27 cellular contexts compared by ENCODE assay signal in the genomic region with DNA sequence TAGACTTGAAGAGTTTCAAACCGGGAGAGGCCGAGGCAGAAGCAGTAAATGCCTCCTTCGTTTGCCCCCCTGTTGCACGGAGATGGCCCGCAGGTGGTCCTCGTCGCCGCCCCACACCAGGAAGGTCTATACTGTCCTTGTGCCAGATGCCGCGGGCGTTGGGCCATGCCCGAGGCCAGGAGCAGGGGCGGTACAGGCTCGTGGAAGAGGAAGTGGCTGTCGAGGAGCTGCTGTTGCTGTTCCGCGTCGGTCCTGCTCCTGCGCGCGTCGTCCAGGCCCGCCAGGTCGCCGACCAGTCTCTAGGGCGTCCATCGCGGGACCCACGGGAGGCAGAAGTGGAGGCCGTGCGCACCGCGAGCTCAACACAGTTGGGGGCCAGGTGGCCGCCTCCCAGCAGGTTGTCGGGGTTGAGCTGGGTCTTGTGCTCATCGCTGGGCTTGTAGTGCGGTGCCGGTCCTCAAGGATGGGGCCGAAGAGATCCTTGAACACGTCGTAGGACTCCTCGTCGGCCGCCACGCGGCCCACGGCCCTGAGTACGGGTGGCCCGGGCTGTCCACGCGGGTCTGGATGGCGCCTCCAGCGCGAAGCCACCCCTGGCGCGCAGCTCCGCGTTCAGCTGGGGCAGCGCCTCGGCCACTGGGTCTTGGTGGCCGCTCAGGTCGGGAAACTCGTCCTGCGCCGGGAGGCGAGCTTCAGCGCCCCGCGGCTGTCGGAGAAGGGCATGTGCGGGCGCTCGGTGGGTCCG. TPM values are rescaled to one million over a fixed set of nuclear protein-coding genes. Genes with fewer than 3 reads are reported as not detected.
DNase-seq lines count a peak whose midpoint lies in the region; ATAC-seq and TF ChIP-seq lines count a peak whose summit lies in the region.
"Had no signal": no experiment of that assay in that cellular context is flagged by ENCODE, and none has a peak within 500 bp of the region (broad histone marks: within the 10 kb centered on the region; RNA-seq: fewer than 3 reads in every experiment).

No MANE protein-coding gene starts in this region.

- H3K4me1 ChIP-seq in mammary epithelial cell (ENCODE audit: insufficient read depth, low read length) (no peaks in the 10 kb centered on the region), upper lobe of left lung (peaks cover 0 to 6% (median 0%) of the 10 kb centered on the region in 4 donors)
- H3K4me1 ChIP-seq: body of pancreas, thyroid gland had no signal

- intact Hi-C loops in mammary epithelial cell (cut with micrococcal nuclease) (no loop called here), MCF 10A (cut with micrococcal nuclease) (no loop called here)
- intact Hi-C loops in dendritic cell treated with granulocyte-macrophage colony-stimulating factor and Interleukin-4, amounts not matched to agents 40 ng/mL and 50 ng/mL, for 4 days (cut with micrococcal nuclease), result no loop called here

- WGBS in mammary epithelial cell (ENCODE audit: low coverage, missing lambda C conversion rate), result 38% methylated on average over 38 of the region's 74 CpGs
- 43 to 49% methylated on average over 36 to 59 of the region's 74 CpGs for WGBS in upper lobe of left lung, 2 donors

- H3K36me3 Mint-ChIP-seq in MCF 10A (ENCODE audit: insufficient read depth, unreplicated experiment) (no peaks in the 10 kb centered on the region), memory B cell (no peaks in the 10 kb centered on the region)
- H3K36me3 Mint-ChIP-seq in dendritic cell treated with granulocyte-macrophage colony-stimulating factor and Interleukin-4, amounts not matched to agents 40 ng/mL and 50 ng/mL, for 4 days (ENCODE audit: low read depth), result no peaks in the 10 kb centered on the region
- H3K36me3 Mint-ChIP-seq in activated naive CD4-positive, alpha-beta T cell treated with anti-CD3 and anti-CD28 coated beads, Interleukin-2, amount 10 ng/mL, durations not matched to agents 7 days and 5 days, result no peaks in the 10 kb centered on the region
- H3K36me3 Mint-ChIP-seq: activated naive CD8-positive, alpha-beta T cell had no signal

- H3K27me3 ChIP-seq in mammary epithelial cell (ENCODE audit: insufficient read depth, low read length), result no peaks in the 10 kb centered on the region
- H3K27me3 ChIP-seq in upper lobe of left lung, result no peaks in the 10 kb centered on the region
- H3K27me3 ChIP-seq: body of pancreas, thyroid gland had no signal

- TF ChIP-seq EP300 in upper lobe of left lung (IDR thresholded peaks at IDR 0.05), result no peak

- H3K9ac ChIP-seq in mammary epithelial cell (ENCODE audit: insufficient read depth, low read length), result no peak overlapping the region
- H3K9ac ChIP-seq: SK-N-SH had no signal

- CTCF ChIA-PET in mammary epithelial cell (lab: Charles Lee; ENCODE audit: low non-redundant PET) (no interaction called here), MCF 10A (lab: Yijun Ruan, JAX) (interaction anchor here (0.6 to 2.6 kb wide), 3 partner anchors 10 to 1623 kb away, joined by 4 to 19 read pairs (median 5); no protein-coding TSS in a partner anchor)
- CTCF ChIA-PET in activated naive CD4-positive, alpha-beta T cell treated with anti-CD3 and anti-CD28 coated beads, Interleukin-2, amount 10 ng/mL, durations not matched to agents 7 days and 5 days (lab: Charles Lee), result no interaction called here

- H2AFZ ChIP-seq in mammary epithelial cell (ENCODE audit: low read depth, low read length), result peak overlapping the region; percentile 71

- H3K27me3 Mint-ChIP-seq in MCF 10A (ENCODE audit: insufficient read depth, unreplicated experiment) (no peaks in the 10 kb centered on the region), memory B cell (no peaks in the 10 kb centered on the region)
- H3K27me3 Mint-ChIP-seq in dendritic cell treated with granulocyte-macrophage colony-stimulating factor and Interleukin-4, amounts not matched to agents 40 ng/mL and 50 ng/mL, for 4 days, result peaks cover 12% of the 10 kb centered on the region
- peaks cover 41% of the 10 kb centered on the region for H3K27me3 Mint-ChIP-seq in activated naive CD4-positive, alpha-beta T cell treated with anti-CD3 and anti-CD28 coated beads, Interleukin-2, amount 10 ng/mL, durations not matched to agents 7 days and 5 days
- H3K27me3 Mint-ChIP-seq: progenitor cell of endocrine pancreas had no signal

- H3K9me3 Mint-ChIP-seq in MCF 10A (ENCODE audit: unreplicated experiment) (no peaks in the 10 kb centered on the region), memory B cell (no peaks in the 10 kb centered on the region)
- peaks cover 9% of the 10 kb centered on the region for H3K9me3 Mint-ChIP-seq in dendritic cell treated with granulocyte-macrophage colony-stimulating factor and Interleukin-4, amounts not matched to agents 40 ng/mL and 50 ng/mL, for 4 days
- no peaks in the 10 kb centered on the region for H3K9me3 Mint-ChIP-seq in activated naive CD4-positive, alpha-beta T cell treated with anti-CD3 and anti-CD28 coated beads, Interleukin-2, amount 10 ng/mL, durations not matched to agents 7 days and 5 days
- H3K9me3 Mint-ChIP-seq: activated T-helper 17 cell treated with anti-CD3 and anti-CD28 coated beads, Interleukin-2, amount 50 U/mL, for 72 hours had no signal

- H3K4me3 ChIP-seq in mammary epithelial cell (replicated peaks in 1 of 3; ENCODE audit: insufficient read depth in 1 of 3, low read depth in 2 of 3, low read length in 3 of 3), result no peak overlapping the region
- H3K4me3 ChIP-seq in upper lobe of left lung, result peak overlapping the region in 1 of 4 donors; percentile 19
- H3K4me3 ChIP-seq: body of pancreas, thyroid gland had no signal

- TF ChIP-seq CTCF in mammary epithelial cell (conservative IDR thresholded peaks at IDR 0.05 in 1 of 2, IDR thresholded peaks at IDR 0.05 in 1 of 2; ENCODE audit: extremely low read depth in 1 of 2, insufficient read depth in 1 of 2, low read depth in 1 of 2, low read length in 2 of 2), result no peak
- TF ChIP-seq CTCF in MCF 10A (IDR thresholded peaks at IDR 0.05; ENCODE audit: unreplicated experiment), result no peak
- TF ChIP-seq CTCF in upper lobe of left lung (IDR thresholded peaks at IDR 0.05), result no peak

- in situ Hi-C loops in mammary epithelial cell (cut with MboI; ENCODE audit: low sequenced_read_pairs in 2 of 2), result no loop called here

- H3K27ac Mint-ChIP-seq in MCF 10A (ENCODE audit: low read depth, unreplicated experiment) (no peak overlapping the region), memory B cell (no peak overlapping the region)
- peak overlapping the region; percentile 48 for H3K27ac Mint-ChIP-seq in dendritic cell treated with granulocyte-macrophage colony-stimulating factor and Interleukin-4, amounts not matched to agents 40 ng/mL and 50 ng/mL, for 4 days
- no peak overlapping the region for H3K27ac Mint-ChIP-seq in activated naive CD4-positive, alpha-beta T cell treated with anti-CD3 and anti-CD28 coated beads, Interleukin-2, amount 10 ng/mL, durations not matched to agents 7 days and 5 days
- H3K27ac Mint-ChIP-seq: activated naive CD8-positive, alpha-beta T cell; activated T-helper 17 cell treated with anti-CD3 and anti-CD28 coated beads, Interleukin-2, amount 50 U/mL, for 72 hours; mesothelial cell of epicardium; nephron progenitor cell; progenitor cell of endocrine pancreas had no signal

- H3K27ac ChIP-seq in mammary epithelial cell (ENCODE audit: insufficient read depth, low read depth, low read length), result no peak overlapping the region
- H3K27ac ChIP-seq in upper lobe of left lung, result no peak overlapping the region
- H3K27ac ChIP-seq: body of pancreas, thyroid gland had no signal

- no peaks in the 10 kb centered on the region for H3K9me3 ChIP-seq in mammary epithelial cell (replicated peaks; ENCODE audit: insufficient read depth, low read length)
- no peaks in the 10 kb centered on the region for H3K9me3 ChIP-seq in upper lobe of left lung
- H3K9me3 ChIP-seq: body of pancreas, SK-N-SH, thyroid gland had no signal

- H4K20me1 ChIP-seq in mammary epithelial cell (ENCODE audit: insufficient read depth, low read length), result no peaks in the 10 kb centered on the region

- TF ChIP-seq POLR2A in upper lobe of left lung (IDR thresholded peaks at IDR 0.05), result no peak

- H3K36me3 ChIP-seq in mammary epithelial cell (ENCODE audit: insufficient read depth, low read length), result no peaks in the 10 kb centered on the region
- H3K36me3 ChIP-seq in upper lobe of left lung, result no peaks in the 10 kb centered on the region
- H3K36me3 ChIP-seq: thyroid gland had no signal

- POLR2A ChIA-PET in MCF 10A (lab: Yijun Ruan, JAX), result no interaction called here

- ATAC-seq in memory B cell (ENCODE audit: low read depth) (peak; percentile 58), upper lobe of left lung (ENCODE audit: low FRiP score in 2 of 2) (peak; percentile 48 to 52), GM18511 (IDR thresholded peaks at IDR 0.05; ENCODE audit: unreplicated experiment) (no peak)
- ATAC-seq: activated T-helper 17 cell treated with anti-CD3 and anti-CD28 coated beads, Interleukin-2, amount 50 U/mL, for 72 hours; body of pancreas; HCT116 had no signal

- dilution Hi-C loops in mammary epithelial cell (cut with HindIII; ENCODE audit: low sequenced_read_pairs), result no loop called here

- H3K4me3 Mint-ChIP-seq in MCF 10A (ENCODE audit: unreplicated experiment) (no peak overlapping the region), memory B cell (peak overlapping the region; percentile 73)
- H3K4me3 Mint-ChIP-seq in dendritic cell treated with granulocyte-macrophage colony-stimulating factor and Interleukin-4, amounts not matched to agents 40 ng/mL and 50 ng/mL, for 4 days, result peak overlapping the region; percentile 62
- H3K4me3 Mint-ChIP-seq in activated naive CD4-positive, alpha-beta T cell treated with anti-CD3 and anti-CD28 coated beads, Interleukin-2, amount 10 ng/mL, durations not matched to agents 7 days and 5 days, result no peak overlapping the region
- H3K4me3 Mint-ChIP-seq: activated naive CD8-positive, alpha-beta T cell; activated T-helper 17 cell treated with anti-CD3 and anti-CD28 coated beads, Interleukin-2, amount 50 U/mL, for 72 hours; mesothelial cell of epicardium; nephron progenitor cell had no signal

- BruUV-seq in mammary epithelial cell (replicated peaks; lab: Mats Ljungman, UMichigan) (no TSS peak), MCF 10A (replicated peaks; lab: Mats Ljungman, UMichigan) (no TSS peak)

- DNase-seq in mammary epithelial cell (no peak), MCF 10A (ENCODE audit: unreplicated experiment) (no peak), memory B cell (ENCODE audit: low spot score in 2 of 2) (no peak), upper lobe of left lung (peak; percentile 25 to 87), GDM1 (lab: John Stamatoyannopoulos, UW) (no peak)
- no peak for DNase-seq in activated naive CD4-positive, alpha-beta T cell treated with anti-CD3 and anti-CD28 coated beads, Interleukin-2, amount 10 ng/mL, durations not matched to agents 7 days and 5 days
- DNase-seq: 8988T; activated CD8-positive, alpha-beta memory T cell treated with anti-CD3 and anti-CD28 coated beads, Interleukin-2, amount 50 U/mL, for 4 hours; body of pancreas; effector memory CD4-positive, alpha-beta T cell; Kasumi-1; kidney glomerular epithelial cell; NCI-H1694 treated with DMSO at 0.1 percent for 48 hours; NCI-H2171 treated with DMSO at 0.1 percent for 48 hours; NCI-H524 treated with DMSO at 0.1 percent for 48 hours; nephron progenitor cell; SK-N-SH; stimulated activated CD4-positive, alpha-beta T cell treated with anti-CD3 and anti-CD28 coated beads, Interleukin-2, amount 100 ng/mL, for 24 hours; stimulated activated naive CD4-positive, alpha-beta T cell; thyroid gland had no signal

- no peaks in the 10 kb centered on the region for H3K79me2 ChIP-seq in mammary epithelial cell (ENCODE audit: insufficient read depth, low read length)

- H3K4me2 ChIP-seq in mammary epithelial cell (ENCODE audit: insufficient read depth, low read depth, low read length), result peak overlapping the region; percentile 42
- H3K4me2 ChIP-seq: SK-N-SH had no signal

- no peaks in the 10 kb centered on the region for H3K4me1 Mint-ChIP-seq in MCF 10A (ENCODE audit: insufficient read depth, unreplicated experiment)
- peaks cover 7% of the 10 kb centered on the region for H3K4me1 Mint-ChIP-seq in dendritic cell treated with granulocyte-macrophage colony-stimulating factor and Interleukin-4, amounts not matched to agents 40 ng/mL and 50 ng/mL, for 4 days (ENCODE audit: low read depth)
- no peaks in the 10 kb centered on the region for H3K4me1 Mint-ChIP-seq in memory B cell
- H3K4me1 Mint-ChIP-seq in activated naive CD4-positive, alpha-beta T cell treated with anti-CD3 and anti-CD28 coated beads, Interleukin-2, amount 10 ng/mL, durations not matched to agents 7 days and 5 days, result no peaks in the 10 kb centered on the region
- H3K4me1 Mint-ChIP-seq: activated T-helper 17 cell treated with anti-CD3 and anti-CD28 coated beads, Interleukin-2, amount 50 U/mL, for 72 hours; mesothelial cell of epicardium had no signal

RNA-seq across cellular contexts. Expression of a gene that starts 13.1 kb away (rescaled TPM):
- total RNA-seq in mammary epithelial cell, result 10 to 100 TPM in 1 of 2 donors, 1 to 10 TPM in 1; 8.0 to 12.3 TPM
- 3.5 TPM for polyA plus RNA-seq in mammary epithelial cell
- 4.4 TPM for polyA minus RNA-seq in mammary epithelial cell
- total RNA-seq in MCF 10A (2022), result 11.5 and 13.5 TPM in 2 replicates
- 1 to 10 TPM; 4.2 to 9.5 (median 6.2) TPM for total RNA-seq in upper lobe of left lung

RNA-seq across cellular contexts. Expression of a gene that starts 40.1 kb away (rescaled TPM):
- total RNA-seq in mammary epithelial cell (10 to 100 TPM; 59.9 to 81.5 TPM), MCF 10A (2022) (44.7 and 60.6 TPM in 2 replicates), upper lobe of left lung (10 to 100 TPM in 1 of 6 donors, 1 to 10 TPM in 5; 2.9 to 19.9 (median 6.3) TPM)
- polyA plus RNA-seq in mammary epithelial cell, result 34.8 TPM
- polyA minus RNA-seq in mammary epithelial cell, result 25.3 TPM

Comparison
In these comparisons a context has a peak if more than half of its experiments do, and no peak if none do; other contexts are left out.
1. DNase-seq: peak in upper lobe of left lung (2 of 2); none in mammary epithelial cell (single experiment), MCF 10A (single experiment), memory B cell (0 of 2), activated naive CD4-positive, alpha-beta T cell treated with anti-CD3 and anti-CD28 coated beads, Interleukin-2, amount 10 ng/mL, durations not matched to agents 7 days and 5 days (single experiment) and GDM1 (single experiment).
2. H3K4me3 Mint-ChIP-seq: peak in dendritic cell treated with granulocyte-macrophage colony-stimulating factor and Interleukin-4, amounts not matched to agents 40 ng/mL and 50 ng/mL, for 4 days (single experiment) and memory B cell (single experiment); none in MCF 10A (single experiment) and activated naive CD4-positive, alpha-beta T cell treated with anti-CD3 and anti-CD28 coated beads, Interleukin-2, amount 10 ng/mL, durations not matched to agents 7 days and 5 days (single experiment).